23 cellular contexts compared by ENCODE assay signal in genomic region chr19:18781885-18782527, GRCh38. TPM values are rescaled to one million over a fixed set of nuclear protein-coding genes. Genes with fewer than 3 reads are reported as not detected.
DNase-seq lines count a peak whose midpoint lies in the region; ATAC-seq, FAIRE-seq and TF ChIP-seq lines count a peak whose summit lies in the region.
"Had no signal": no experiment of that assay in that cellular context is flagged by ENCODE, and none has a peak within 500 bp of the region (broad histone marks: within the 10 kb centered on the region; RNA-seq: fewer than 3 reads in every experiment).

No MANE protein-coding gene starts in this region.

- POLR2A ChIA-PET in K562 (lab: Yijun Ruan, JAX): no interaction called here

- peaks cover 9% of the 10 kb centered on the region for H4K20me1 ChIP-seq in K562 (replicated peaks; ENCODE audit: control insufficient read depth, insufficient read depth, low read length)
- peaks cover 3% of the 10 kb centered on the region for H4K20me1 ChIP-seq in osteoblast (ENCODE audit: insufficient read depth, low read length)

- no peaks in the 10 kb centered on the region for H3K9me1 ChIP-seq in K562 (ENCODE audit: control insufficient read depth, insufficient read depth, low read length)

- H3K9ac ChIP-seq in K562 (ENCODE audit: insufficient read depth in 1 of 2, low read depth in 2 of 2, low read length in 2 of 2): no peak overlapping the region
- H3K9ac ChIP-seq: SK-N-SH had no signal

- TF ChIP-seq CTCF in NB4 (IDR thresholded peaks at IDR 0.05; ENCODE audit: low read depth, low read length) (no peak), K562 (IDR thresholded peaks at IDR 0.05 in 2 of 3, conservative IDR thresholded peaks at IDR 0.05 in 1 of 3; ENCODE audit: insufficient read depth in 2 of 3, low read depth in 1 of 3, low read length in 3 of 3) (no peak), osteoblast (IDR thresholded peaks at IDR 0.05; ENCODE audit: extremely low read depth, low read depth, low read length) (no peak), esophagus squamous epithelium (IDR thresholded peaks at IDR 0.05) (no peak)

- H3K36me3 ChIP-seq in K562 (ENCODE audit: control insufficient read depth, insufficient read depth, low read length) (no peaks in the 10 kb centered on the region), osteoblast (ENCODE audit: insufficient read depth, low read length) (no peaks in the 10 kb centered on the region), esophagus squamous epithelium (no peaks in the 10 kb centered on the region)

- no peak for FAIRE-seq in K562 (lab: Jason Lieb, UNC)
- FAIRE-seq: H54 had no signal

- CTCF ChIA-PET in K562 (lab: Yijun Ruan, JAX; ENCODE audit: low intra/inter-chr PET ratio): no interaction called here

- no peak for TF ChIP-seq POLR2A in NB4 (IDR thresholded peaks at IDR 0.05; ENCODE audit: extremely low read depth, insufficient read length)
- no peak for TF ChIP-seq POLR2A in K562 (conservative IDR thresholded peaks at IDR 0.05)
- TF ChIP-seq POLR2A in esophagus squamous epithelium (IDR thresholded peaks at IDR 0.05): no peak

- BruUV-seq in K562 (replicated peaks; lab: Mats Ljungman, UMichigan): no TSS peak

- no peaks in the 10 kb centered on the region for H3K9me3 ChIP-seq in right cardiac atrium (ENCODE audit: control insufficient read depth, low read length)
- no peaks in the 10 kb centered on the region for H3K9me3 ChIP-seq in K562 (replicated peaks; ENCODE audit: control insufficient read depth, insufficient read depth, low read depth, low read length)
- H3K9me3 ChIP-seq in osteoblast (ENCODE audit: low read depth, low read length): no peaks in the 10 kb centered on the region
- H3K9me3 ChIP-seq in esophagus squamous epithelium: no peaks in the 10 kb centered on the region
- H3K9me3 ChIP-seq: SK-N-SH had no signal

- no peaks in the 10 kb centered on the region for H3K27me3 ChIP-seq in right cardiac atrium (ENCODE audit: control insufficient read depth, insufficient read depth)
- peaks cover 19 to 64% of the 10 kb centered on the region in 2 experiments; a peak in 4 of 5 replicates for H3K27me3 ChIP-seq in K562 (ENCODE audit: control insufficient read depth in 2 of 2, insufficient read depth in 2 of 2, low read length in 2 of 2)
- H3K27me3 ChIP-seq in osteoblast (ENCODE audit: insufficient read depth, low read length): no peaks in the 10 kb centered on the region
- peaks cover 5 to 84% (median 6%) of the 10 kb centered on the region in 4 donors for H3K27me3 ChIP-seq in esophagus squamous epithelium

- H3K79me2 ChIP-seq in K562 (ENCODE audit: control insufficient read depth, insufficient read depth, low read length) (no peaks in the 10 kb centered on the region), osteoblast (ENCODE audit: insufficient read depth, low read length) (no peaks in the 10 kb centered on the region)

- ATAC-seq in right cardiac atrium (no peak), K562 (no peak), GM18517 (IDR thresholded peaks at IDR 0.05; ENCODE audit: unreplicated experiment) (no peak)
- ATAC-seq: Panc1 had no signal

- DNase-seq in right cardiac atrium (peak; percentile 15 to 40 (median 36)), cardiac septum (ENCODE audit: low spot score) (no peak), NB4 (ENCODE audit: low read depth) (peak; percentile 50), K562 (ENCODE audit: extremely low read depth in 1 of 4, low spot score in 3 of 4) (no peak), osteoblast (ENCODE audit: insufficient read length, low spot score, missing footprints) (peak; percentile 89), Kasumi-1 (lab: John Stamatoyannopoulos, UW) (no peak), esophagus squamous epithelium (lab: John Stamatoyannopoulos, UW) (no peak)
- DNase-seq: C1 segment of cervical spinal cord, DMS 273 treated with DMSO at 0.1 percent for 48 hours, GF-D8, NCI-H1417, NCI-H1930, NCI-H2171, NCI-H446, Right ventricle myocardium superior, SK-N-SH, T-helper 1 cell had no signal

- no peak for TF ChIP-seq EP300 in K562 (IDR thresholded peaks at IDR 0.05; ENCODE audit: low read length)

- peaks cover 3% of the 10 kb centered on the region for H3K4me1 ChIP-seq in right cardiac atrium (ENCODE audit: control insufficient read depth, insufficient read depth, low read length)
- peaks cover 8 to 64% of the 10 kb centered on the region in 2 experiments; a peak in 3 of 5 replicates for H3K4me1 ChIP-seq in K562 (replicated peaks in 1 of 2; ENCODE audit: control insufficient read depth in 2 of 2, insufficient read depth in 2 of 2, low read length in 2 of 2)
- H3K4me1 ChIP-seq in osteoblast (ENCODE audit: insufficient read depth, low read length): no peaks in the 10 kb centered on the region
- H3K4me1 ChIP-seq in esophagus squamous epithelium: peaks cover 7 to 17% (median 8%) of the 10 kb centered on the region in 3 donors

- in situ Hi-C loops in K562 (cut with MboI): no loop called here

- H3K27ac ChIP-seq in right cardiac atrium (ENCODE audit: low read length) (no peak overlapping the region), K562 (ENCODE audit: extremely low read depth, low read depth, low read length) (no peak overlapping the region), osteoblast (ENCODE audit: low read depth, low read length) (no peak overlapping the region), esophagus squamous epithelium (no peak overlapping the region)
- H3K27ac ChIP-seq: HL-60 had no signal

- WGBS in right cardiac atrium: 78% methylated on average over 20 of the region's 20 CpGs
- 8% methylated on average over 17 of the region's 20 CpGs for WGBS in K562 (ENCODE audit: insufficient coverage, low coverage, missing lambda C conversion rate)
- WGBS in esophagus squamous epithelium, 2 donors: 39 to 59% methylated on average over 4 to 14 of the region's 20 CpGs

- no peak overlapping the region for H3K4me3 ChIP-seq in right cardiac atrium (ENCODE audit: low read length)
- no peak overlapping the region for H3K4me3 ChIP-seq in NB4 (ENCODE audit: low read depth, low read length)
- H3K4me3 ChIP-seq in K562: no peak overlapping the region
- H3K4me3 ChIP-seq in osteoblast (ENCODE audit: insufficient read depth, low read length): no peak overlapping the region
- no peak overlapping the region for H3K4me3 ChIP-seq in esophagus squamous epithelium

- intact Hi-C loops in right cardiac atrium (cut with DNase I): no loop called here
- intact Hi-C loops in cardiac septum (cut with DNase I): no loop called here
- intact Hi-C loops in K562 (cut with micrococcal nuclease): no loop called here
- intact Hi-C loops in esophagus squamous epithelium (cut with DNase I): no loop called here

- H2AFZ ChIP-seq in K562 (ENCODE audit: low read depth, low read length) (no peak overlapping the region), osteoblast (ENCODE audit: low read length) (no peak overlapping the region)

- H3K4me2 ChIP-seq in K562 (ENCODE audit: insufficient read depth, low read length) (no peak overlapping the region), osteoblast (ENCODE audit: insufficient read depth, low read length) (no peak overlapping the region)
- H3K4me2 ChIP-seq: SK-N-SH had no signal

- no peak for TF ChIP-seq RAD21 in K562 (CRISPR knock-in tag; conservative IDR thresholded peaks at IDR 0.05 in 1 of 2, IDR thresholded peaks at IDR 0.05 in 1 of 2)

TF ChIP-seq in K562, 482 proteins besides CTCF, POLR2A, EP300 and RAD21 (continues in another document):
- TF ChIP-seq SPI1 (IDR thresholded peaks at IDR 0.05; ENCODE audit: borderline replicate concordance, low read depth, low read length): peak; percentile 94

RNA-seq across cellular contexts. Expression of gene COMP, which starts 9.1 kb away (rescaled TPM):
- total RNA-seq in right cardiac atrium (10 to 100 TPM in 1 of 4 donors, 1 to 10 TPM in 3; 1.5 to 13.7 (median 4.7) TPM), cardiac septum (31.8 TPM), K562 (2014; rRNA removed) (not detected in 2 replicates), K562 (2014; rRNA removed; fragmentation: Illumina TruSeq; extraction: Trizol) (not detected in 2 replicates), K562 (2015; rRNA removed; fragmentation: Illumina TruSeq; extraction: Trizol) (not detected in 2 replicates), K562 (2021) (0.07 TPM in 1 of 2 replicates, not detected in the other), osteoblast (12.4 and 14.8 TPM in 2 replicates), esophagus squamous epithelium (1 to 10 TPM in 3 of 4 donors, not detected in 1; 1.3 to 8.0 (median 5.3) TPM)
- polyA plus RNA-seq in right cardiac atrium (2.2 TPM), K562 (2011; rRNA removed) (not detected in 2 replicates), K562 (2014; fragmentation: Illumina TruSeq; extraction: Trizol) (not detected in 2 replicates), K562 (2014; fragmentation: Nextera tagmentation; extraction: Ambion mirVana) (not detected), K562 (2014; rRNA removed) (not detected in 2 replicates)
- total RNA-seq in K562 (2011; cell fraction: chromatin; rRNA removed; ENCODE audit: low replicate concordance): not detected in 2 replicates
- total RNA-seq in K562 (2011; cell fraction: nucleolus; rRNA removed): not detected in 2 replicates
- total RNA-seq in K562 (2011; cell fraction: nucleoplasm; rRNA removed): not detected in 2 replicates
- not detected in 2 replicates for polyA plus RNA-seq in K562 (2011; cell fraction: cytosol; rRNA removed)
- not detected in 2 replicates for polyA plus RNA-seq in K562 (2011; cell fraction: nucleus; rRNA removed)
- polyA plus RNA-seq in K562 (2012): not detected in 2 replicates
- polyA minus RNA-seq in K562 (2011; rRNA and poly(A)+ RNA removed): not detected in 2 replicates
- polyA minus RNA-seq in K562 (2011; cell fraction: cytosol; rRNA and poly(A)+ RNA removed): not detected in 2 replicates
- not detected in 2 replicates for polyA minus RNA-seq in K562 (2011; cell fraction: nucleus; rRNA and poly(A)+ RNA removed)
- total RNA-seq: A172, MCF 10A, Right ventricle myocardium superior had no signal

RNA-seq across cellular contexts. Expression of gene UPF1, which starts 49.8 kb away (rescaled TPM):
- total RNA-seq in right cardiac atrium (10 to 100 TPM; 35.2 to 40.0 (median 36.8) TPM), cardiac septum (40.2 TPM), K562 (2014; rRNA removed) (59.6 and 66.0 TPM in 2 replicates), K562 (2014; rRNA removed; fragmentation: Illumina TruSeq; extraction: Trizol) (24.6 and 27.9 TPM in 2 replicates), K562 (2015; rRNA removed; fragmentation: Illumina TruSeq; extraction: Trizol) (27.8 and 31.1 TPM in 2 replicates), K562 (2021) (98.8 and 103 TPM in 2 replicates), osteoblast (36.6 and 41.0 TPM in 2 replicates), esophagus squamous epithelium (10 to 100 TPM; 31.6 to 69.7 (median 55.6) TPM)
- polyA plus RNA-seq in right cardiac atrium (31.4 TPM), K562 (2011; rRNA removed) (21.5 and 44.9 TPM in 2 replicates), K562 (2014; fragmentation: Illumina TruSeq; extraction: Trizol) (47.1 and 49.1 TPM in 2 replicates), K562 (2014; fragmentation: Nextera tagmentation; extraction: Ambion mirVana) (under 1 TPM; 0.34 to 0.71 TPM), K562 (2014; rRNA removed) (36.5 and 40.7 TPM in 2 replicates)
- 164 and 380 TPM in 2 replicates for total RNA-seq in K562 (2011; cell fraction: chromatin; rRNA removed; ENCODE audit: low replicate concordance)
- total RNA-seq in K562 (2011; cell fraction: nucleolus; rRNA removed): 194 and 199 TPM in 2 replicates
- total RNA-seq in K562 (2011; cell fraction: nucleoplasm; rRNA removed): 117 and 137 TPM in 2 replicates
- polyA plus RNA-seq in K562 (2011; cell fraction: cytosol; rRNA removed): 21.0 and 30.1 TPM in 2 replicates
- polyA plus RNA-seq in K562 (2011; cell fraction: nucleus; rRNA removed): 96.8 and 126 TPM in 2 replicates
- 49.2 and 51.8 TPM in 2 replicates for polyA plus RNA-seq in K562 (2012)
- 68.3 and 101 TPM in 2 replicates for polyA minus RNA-seq in K562 (2011; rRNA and poly(A)+ RNA removed)
- 99.1 and 134 TPM in 2 replicates for polyA minus RNA-seq in K562 (2011; cell fraction: cytosol; rRNA and poly(A)+ RNA removed)
- 61.1 and 76.9 TPM in 2 replicates for polyA minus RNA-seq in K562 (2011; cell fraction: nucleus; rRNA and poly(A)+ RNA removed)

Comparison
In these comparisons a context has a peak if more than half of its experiments do, and no peak if none do; other contexts are left out.
1. DNase-seq: peak in right cardiac atrium (3 of 3), NB4 (single experiment) and osteoblast (single experiment); none in cardiac septum (single experiment), K562 (0 of 4), Kasumi-1 (0 of 2) and esophagus squamous epithelium (single experiment).